Comparison of ENCODE assay signal across 11 cellular contexts in the genomic region with DNA sequence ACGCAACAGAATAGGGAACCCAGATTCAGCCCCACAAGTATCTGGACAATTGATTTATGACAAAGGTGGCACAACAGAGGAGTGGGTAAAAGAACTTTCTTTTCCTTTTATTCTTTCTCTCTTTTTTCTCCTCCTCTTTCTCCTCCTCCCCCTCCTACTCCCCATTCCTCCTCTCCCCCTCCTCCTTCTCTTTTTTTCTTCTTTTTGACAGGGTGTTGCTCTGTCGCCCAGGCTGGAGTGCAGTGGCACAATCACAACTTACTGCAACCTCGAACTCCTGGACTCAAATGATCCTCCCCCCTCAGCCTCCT. TPM values are rescaled to one million over a fixed set of nuclear protein-coding genes. Genes with fewer than 3 reads are reported as not detected.
DNase-seq lines count a peak whose midpoint lies in the region; ATAC-seq, FAIRE-seq and TF ChIP-seq lines count a peak whose summit lies in the region.
"Had no signal": no experiment of that assay in that cellular context is flagged by ENCODE, and none has a peak within 500 bp of the region (broad histone marks: within the 10 kb centered on the region; RNA-seq: fewer than 3 reads in every experiment).

No MANE protein-coding gene starts in this region.

- no peaks in the 10 kb centered on the region for H3K36me3 ChIP-seq in CD8-positive, alpha-beta T cell (ENCODE audit: insufficient read depth, low read length)
- no peaks in the 10 kb centered on the region for H3K36me3 ChIP-seq in kidney (ENCODE audit: control insufficient read depth in 1 of 2, insufficient read depth in 2 of 2, low read length in 2 of 2)

- no peak for TF ChIP-seq POLR2A in NB4 (IDR thresholded peaks at IDR 0.05; ENCODE audit: extremely low read depth, insufficient read length)

- FAIRE-seq in kidney (lab: Jason Lieb, UNC) = no peak
- FAIRE-seq: urothelium cell line had no signal

- H3K27ac Mint-ChIP-seq in CD8-positive, alpha-beta T cell = peak overlapping the region; percentile 71
- H3K27ac Mint-ChIP-seq in effector memory CD8-positive, alpha-beta T cell = peak overlapping the region in 1 of 2 donors; percentile 62
- H3K27ac Mint-ChIP-seq in progenitor cell of endocrine pancreas = peak overlapping the region; percentile 26

- POLR2A ChIA-PET in CD8-positive, alpha-beta T cell (lab: Charles Lee) = interaction anchor here (1.3 to 5.1 kb wide), 2 partner anchors 10 to 20 kb away, joined by 5 to 99 read pairs; partner anchors contain the start of genes ABI3 and GNGT2

- H3K4me3 Mint-ChIP-seq in CD8-positive, alpha-beta T cell = peak overlapping the region; percentile 26
- peak overlapping the region; percentile 42 to 62 for H3K4me3 Mint-ChIP-seq in effector memory CD8-positive, alpha-beta T cell
- H3K4me3 Mint-ChIP-seq in progenitor cell of endocrine pancreas (ENCODE audit: low read depth) = peak overlapping the region; percentile 90

- H3K27ac ChIP-seq in CD8-positive, alpha-beta T cell (ENCODE audit: low read depth, low read length) = no peak overlapping the region
- peak overlapping the region in 1 of 2 donors; percentile 59 for H3K27ac ChIP-seq in kidney (ENCODE audit: low read depth in 2 of 2, low read length in 2 of 2)

- TF ChIP-seq CTCF in CD8-positive, alpha-beta T cell (IDR thresholded peaks at IDR 0.05) = no peak
- no peak for TF ChIP-seq CTCF in NB4 (IDR thresholded peaks at IDR 0.05; ENCODE audit: low read depth, low read length)
- TF ChIP-seq CTCF in progenitor cell of endocrine pancreas (IDR thresholded peaks at IDR 0.05; ENCODE audit: unreplicated experiment) = no peak
- TF ChIP-seq CTCF in kidney (IDR thresholded peaks at IDR 0.05; ENCODE audit: borderline replicate concordance, extremely low read depth, insufficient read depth) = no peak

- peaks cover 29% of the 10 kb centered on the region for H3K4me1 Mint-ChIP-seq in CD8-positive, alpha-beta T cell (ENCODE audit: low read depth)
- peaks cover 29 to 47% of the 10 kb centered on the region in 2 donors for H3K4me1 Mint-ChIP-seq in effector memory CD8-positive, alpha-beta T cell (ENCODE audit: low read depth in 2 of 2)
- peaks cover 1% of the 10 kb centered on the region for H3K4me1 Mint-ChIP-seq in progenitor cell of endocrine pancreas (ENCODE audit: low read depth)

- ATAC-seq in CD8-positive, alpha-beta T cell = no peak
- ATAC-seq in effector memory CD8-positive, alpha-beta T cell (replicated peaks) = no peak
- ATAC-seq in HG03342 (IDR thresholded peaks at IDR 0.05; ENCODE audit: unreplicated experiment) = no peak
- no peak for ATAC-seq in GM18858 (IDR thresholded peaks at IDR 0.05; ENCODE audit: unreplicated experiment)

- peaks cover 6% of the 10 kb centered on the region for H3K36me3 Mint-ChIP-seq in CD8-positive, alpha-beta T cell
- H3K36me3 Mint-ChIP-seq in effector memory CD8-positive, alpha-beta T cell (ENCODE audit: insufficient read depth) = peaks cover 21% of the 10 kb centered on the region
- H3K36me3 Mint-ChIP-seq in progenitor cell of endocrine pancreas (ENCODE audit: insufficient read depth) = no peaks in the 10 kb centered on the region

- CTCF ChIA-PET in CD8-positive, alpha-beta T cell (lab: Charles Lee) = interaction anchor here (1.2 to 12.1 kb wide), 6 partner anchors 10 to 34 kb away, joined by 3 to 187 read pairs (median 8); partner anchors contain the start of gene PHOSPHO1

- no peak overlapping the region for H3K4me3 ChIP-seq in CD8-positive, alpha-beta T cell (ENCODE audit: low read depth, low read length)
- H3K4me3 ChIP-seq in NB4 (ENCODE audit: low read depth, low read length) = peak overlapping the region; percentile 74
- no peak overlapping the region for H3K4me3 ChIP-seq in kidney (ENCODE audit: low read length in 2 of 2)

- no peaks in the 10 kb centered on the region for H3K9me3 ChIP-seq in CD8-positive, alpha-beta T cell (ENCODE audit: low read length)
- H3K9me3 ChIP-seq in kidney (ENCODE audit: control insufficient read depth in 1 of 2, low read length in 2 of 2) = no peaks in the 10 kb centered on the region

- H3K4me1 ChIP-seq in CD8-positive, alpha-beta T cell (ENCODE audit: insufficient read depth, low read length) = peaks cover 11% of the 10 kb centered on the region
- peaks cover 0 to 4% of the 10 kb centered on the region in 2 donors for H3K4me1 ChIP-seq in kidney (ENCODE audit: control insufficient read depth in 1 of 2, insufficient read depth in 1 of 2, low read depth in 1 of 2, low read length in 2 of 2)

- intact Hi-C loops in CD8-positive, alpha-beta T cell (cut with DNase I, micrococcal nuclease) = loop anchor here (5.0 to 10.0 kb wide), 5 partner anchors 213 to 752 kb away; partner anchors contain the start of genes PHB1 (in 1 of the 2) and UBE2Z (in 1 of the 2)
- intact Hi-C loops in kidney (cut with DNase I) = no loop called here

- H3K27me3 ChIP-seq in CD8-positive, alpha-beta T cell (ENCODE audit: insufficient read depth, low read length) = no peaks in the 10 kb centered on the region

- H3K9me3 Mint-ChIP-seq in CD8-positive, alpha-beta T cell = no peaks in the 10 kb centered on the region
- no peaks in the 10 kb centered on the region for H3K9me3 Mint-ChIP-seq in effector memory CD8-positive, alpha-beta T cell
- no peaks in the 10 kb centered on the region for H3K9me3 Mint-ChIP-seq in progenitor cell of endocrine pancreas (ENCODE audit: low read depth)

- no peak overlapping the region for H3K9ac ChIP-seq in kidney (ENCODE audit: low read length in 2 of 2)

- DNase-seq in CD8-positive, alpha-beta T cell = no peak
- DNase-seq in NB4 (ENCODE audit: low read depth) (no peak), progenitor cell of endocrine pancreas (ENCODE audit: low spot score, unreplicated experiment) (no peak), kidney (no peak), SKM-1 (lab: John Stamatoyannopoulos, UW; ENCODE audit: unreplicated experiment) (no peak)
- DNase-seq in effector memory CD8-positive, alpha-beta T cell = no peak
- DNase-seq: activated CD4-positive, alpha-beta T cell treated with anti-CD3 and anti-CD28 coated beads, Interleukin-2, amount 50 U/mL, for 4 hours had no signal

- H3K27me3 Mint-ChIP-seq in CD8-positive, alpha-beta T cell (ENCODE audit: low read depth) = no peaks in the 10 kb centered on the region
- peaks cover 0 to 8% of the 10 kb centered on the region in 2 donors for H3K27me3 Mint-ChIP-seq in effector memory CD8-positive, alpha-beta T cell
- H3K27me3 Mint-ChIP-seq in progenitor cell of endocrine pancreas = peaks cover 11% of the 10 kb centered on the region

RNA-seq across cellular contexts. Expression of gene GNGT2, which starts 16.1 kb away (rescaled TPM):
- total RNA-seq in CD8-positive, alpha-beta T cell = 1 to 10 TPM; 3.7 to 4.1 TPM
- total RNA-seq in progenitor cell of endocrine pancreas (not detected in 2 replicates), kidney (4.7 TPM)
- polyA plus RNA-seq in kidney (ENCODE audit: insufficient read depth, low read depth, low replicate concordance) = 8.3 TPM

RNA-seq across cellular contexts. Expression of gene ABI3, which starts 16.3 kb away (rescaled TPM):
- total RNA-seq in CD8-positive, alpha-beta T cell = 10 to 100 TPM; 12.8 to 13.6 TPM
- not detected in 2 replicates for total RNA-seq in progenitor cell of endocrine pancreas
- total RNA-seq in kidney = 18.3 TPM
- 17.1 TPM for polyA plus RNA-seq in kidney (ENCODE audit: insufficient read depth, low read depth, low replicate concordance)

RNA-seq across cellular contexts. Expression of gene PHOSPHO1, which starts 36.3 kb away (rescaled TPM):
- total RNA-seq in CD8-positive, alpha-beta T cell = not detected
- total RNA-seq in progenitor cell of endocrine pancreas (not detected in 2 replicates), kidney (0.22 TPM)
- polyA plus RNA-seq in kidney (ENCODE audit: insufficient read depth, low read depth, low replicate concordance) = 1.5 TPM
- total RNA-seq: glomerular endothelial cell had no signal

Comparison
In these comparisons a context has a peak if more than half of its experiments do, and no peak if none do; other contexts are left out.
1. H3K4me3 Mint-ChIP-seq: peak in every context shown above with its lines; median percentile 90 in progenitor cell of endocrine pancreas; 52 in effector memory CD8-positive, alpha-beta T cell; 26 in CD8-positive, alpha-beta T cell.
2. RNA of gene ABI3, which starts 16.3 kb away (total RNA-seq): 18.3 TPM in kidney (single experiment) and 12.8 to 13.6 TPM in CD8-positive, alpha-beta T cell; not detected in progenitor cell of endocrine pancreas; every median in the first group is over 10 times any median in the second.